In the genomic region with DNA sequence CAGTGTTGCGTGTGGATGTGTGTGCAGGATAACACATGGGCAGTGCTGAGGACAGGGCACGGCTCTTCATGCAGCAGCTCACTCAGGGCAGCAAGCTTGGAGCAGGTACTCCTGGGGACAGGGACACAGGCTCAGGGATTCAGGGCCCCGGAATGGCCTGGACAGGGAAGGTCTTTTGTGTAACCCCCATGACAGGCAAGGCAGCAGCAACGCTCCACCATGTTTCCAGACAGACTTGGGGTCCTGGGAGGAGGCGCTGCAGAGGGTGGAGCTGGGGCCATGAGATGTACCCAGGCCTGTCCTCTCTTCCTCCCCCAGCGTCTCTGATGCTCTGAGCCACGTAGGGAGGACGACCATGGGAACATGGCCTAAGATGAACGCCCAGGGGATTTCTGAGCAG, we compare ENCODE assay signal across 1 cellular context.
TF ChIP-seq lines count a peak whose summit lies in the region.

No MANE protein-coding gene starts in this region.

TF ChIP-seq in HEK293, 187 proteins besides CTCF, POLR2A, EP300 and RAD21 (continued from another document):
- TF ChIP-seq, protein P1, sequence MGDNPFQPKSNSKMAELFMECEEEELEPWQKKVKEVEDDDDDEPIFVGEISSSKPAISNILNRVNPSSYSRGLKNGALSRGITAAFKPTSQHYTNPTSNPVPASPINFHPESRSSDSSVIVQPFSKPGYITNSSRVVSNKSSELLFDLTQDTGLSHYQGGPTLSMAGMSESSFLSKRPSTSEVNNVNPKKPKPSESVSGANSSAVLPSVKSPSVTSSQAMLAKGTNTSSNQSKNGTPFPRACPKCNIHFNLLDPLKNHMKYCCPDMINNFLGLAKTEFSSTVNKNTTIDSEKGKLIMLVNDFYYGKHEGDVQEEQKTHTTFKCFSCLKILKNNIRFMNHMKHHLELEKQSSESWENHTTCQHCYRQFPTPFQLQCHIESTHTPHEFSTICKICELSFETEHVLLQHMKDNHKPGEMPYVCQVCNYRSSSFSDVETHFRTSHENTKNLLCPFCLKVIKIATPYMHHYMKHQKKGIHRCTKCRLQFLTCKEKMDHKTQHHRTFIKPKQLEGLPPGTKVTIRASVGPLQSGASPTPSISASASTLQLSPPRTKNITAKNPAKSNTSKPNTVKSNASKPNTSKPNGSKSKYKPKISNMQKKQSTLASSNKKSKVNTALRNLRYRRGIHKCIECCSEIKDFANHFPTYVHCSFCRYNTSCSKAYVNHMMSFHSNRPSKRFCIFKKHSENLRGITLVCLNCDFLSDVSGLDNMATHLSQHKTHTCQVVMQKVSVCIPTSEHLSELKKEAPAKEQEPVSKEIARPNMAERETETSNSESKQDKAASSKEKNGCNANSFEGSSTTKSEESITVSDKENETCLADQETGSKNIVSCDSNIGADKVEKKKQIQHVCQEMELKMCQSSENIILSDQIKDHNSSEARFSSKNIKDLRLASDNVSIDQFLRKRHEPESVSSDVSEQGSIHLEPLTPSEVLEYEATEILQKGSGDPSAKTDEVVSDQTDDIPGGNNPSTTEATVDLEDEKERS (tag by site-specific recombination; IDR thresholded peaks at IDR 0.05) = no peak
- TF ChIP-seq IKZF3 (tag by site-specific recombination; IDR thresholded peaks at IDR 0.05) (no peak), GLI2 (tag by site-specific recombination; IDR thresholded peaks at IDR 0.05; ENCODE audit: borderline replicate concordance, low read depth) (no peak), ZNF433 (tag by site-specific recombination; IDR thresholded peaks at IDR 0.05; ENCODE audit: low read depth) (no peak)
